Comparison of ENCODE assay signal across 7 cellular contexts in genomic region chr2:119333833-119334232, GRCh38.
"Had no signal": no experiment of that assay in that cellular context is flagged by ENCODE, and none has a peak within 500 bp of the region (broad histone marks: within the 10 kb centered on the region; RNA-seq: fewer than 3 reads in every experiment).

No MANE protein-coding gene starts in this region.

- H3K4me3 ChIP-seq: GM12878 had no signal

- FAIRE-seq: G401.6, GM12878, GM12891, GM12892, GM18507 had no signal

- DNase-seq: GDM1, GF-D8 had no signal

- ATAC-seq: GM12878 had no signal
